In genomic region chr7:75077552-75077951, GRCh38 we compare ENCODE assay signal across 8 cellular contexts. TPM values are rescaled to one million over a fixed set of nuclear protein-coding genes. Genes with fewer than 3 reads are reported as not detected.
A peak's percentile ranks its signal among the peaks of the same experiment; 100 is the strongest.
DNase-seq lines count a peak whose midpoint lies in the region; TF ChIP-seq lines count a peak whose summit lies in the region.
"Not testable (repeated sequence)": the region's sequence is repeated elsewhere in the genome, so short reads cannot be mapped to it uniquely, and the experiment has no call there.

No MANE protein-coding gene starts in this region.

- H3K9me3 ChIP-seq in Loucy (ENCODE audit: insufficient read depth, low read depth, low read length); OCI-LY3 (ENCODE audit: insufficient read depth, low read length); cardiac muscle cell (ENCODE audit: low read depth): not testable (repeated sequence)

- H3K27ac ChIP-seq in OCI-LY3 (ENCODE audit: low read length); cardiac muscle cell: not testable (repeated sequence)

- intact Hi-C loops in activated CD4-positive, alpha-beta T cell treated with anti-CD3 and anti-CD28 coated beads, Interleukin-2, amount 10 ng/mL, durations not matched to agents 24 days and 14 days (cut with micrococcal nuclease), result not testable (repeated sequence)

- DNase-seq in COR-L47 (lab: John Stamatoyannopoulos, UW), result peak; percentile 33
- peak; percentile 88 for DNase-seq in activated CD4-positive, alpha-beta T cell treated with anti-CD3 and anti-CD28 coated beads, Interleukin-2, amount 10 ng/mL, durations not matched to agents 24 days and 14 days
- DNase-seq in amygdala (lab: John Stamatoyannopoulos, UW), result peak in 43 of 56 donors; percentile 1 to 91 (median 36)
- not testable (repeated sequence) for DNase-seq in cardiac muscle cell (ENCODE audit: low read depth in 1 of 2, low spot score in 1 of 2)
- DNase-seq in osteocyte (ENCODE audit: extremely low spot score, unreplicated experiment), result peak; percentile 88
- peak; percentile 58 for DNase-seq in stimulated activated CD8-positive, alpha-beta memory T cell treated with anti-CD3 and anti-CD28 coated beads, Interleukin-7, amount 100 ng/mL, for 24 hours (ENCODE audit: low read depth)

- H4K20me1 ChIP-seq in Loucy (ENCODE audit: insufficient read depth, low read length, poor library complexity, severe bottlenecking); OCI-LY3 (ENCODE audit: insufficient read depth, low read length): not testable (repeated sequence)

- H3K79me2 ChIP-seq in Loucy (ENCODE audit: insufficient read depth, low read length), result not testable (repeated sequence)
- peaks cover 13% of the 10 kb centered on the region for H3K79me2 ChIP-seq in OCI-LY3 (ENCODE audit: low read length)

- H3K9ac ChIP-seq in Loucy (ENCODE audit: low read depth, low read length, poor library complexity, severe bottlenecking); OCI-LY3 (ENCODE audit: low read length): not testable (repeated sequence)

- not testable (repeated sequence) for H3K9me3 Mint-ChIP-seq in activated CD4-positive, alpha-beta T cell treated with anti-CD3 and anti-CD28 coated beads, Interleukin-2, amount 10 ng/mL, durations not matched to agents 24 days and 14 days; osteocyte (ENCODE audit: unreplicated experiment)

- H3F3A ChIP-seq in Loucy (ENCODE audit: low read depth), result not testable (repeated sequence)

- not testable (repeated sequence) for H3K4me3 Mint-ChIP-seq in activated CD4-positive, alpha-beta T cell treated with anti-CD3 and anti-CD28 coated beads, Interleukin-2, amount 10 ng/mL, durations not matched to agents 24 days and 14 days; osteocyte (ENCODE audit: unreplicated experiment)

- H3K27me3 ChIP-seq in Loucy (ENCODE audit: insufficient read depth, low read length, poor library complexity, severe bottlenecking); OCI-LY3 (ENCODE audit: low read depth, low read length); cardiac muscle cell: not testable (repeated sequence)

- not testable (repeated sequence) for H3K36me3 ChIP-seq in Loucy (ENCODE audit: insufficient read depth, low read length); OCI-LY3 (replicated peaks; ENCODE audit: low read depth, low read length); cardiac muscle cell

- H3K4me2 ChIP-seq in Loucy (ENCODE audit: low read depth, low read length, poor library complexity, severe bottlenecking); OCI-LY3 (ENCODE audit: low read length): not testable (repeated sequence)

- not testable (repeated sequence) for H2AFZ ChIP-seq in Loucy (ENCODE audit: low read length); OCI-LY3 (ENCODE audit: low read depth, low read length)

- peak; percentile 39 for TF ChIP-seq CTCF in Loucy (conservative IDR thresholded peaks at IDR 0.05; ENCODE audit: low read length)
- TF ChIP-seq CTCF in OCI-LY3 (IDR thresholded peaks at IDR 0.05; ENCODE audit: low read depth, low read length), result peak; percentile 30; the same call in 1 of the 2 replicates
- TF ChIP-seq CTCF in cardiac muscle cell (IDR thresholded peaks at IDR 0.05; ENCODE audit: low read depth, low read length), result peak; percentile 33
- peak; percentile 60 for TF ChIP-seq CTCF in osteocyte (IDR thresholded peaks at IDR 0.05)

- not testable (repeated sequence) for H3K36me3 Mint-ChIP-seq in activated CD4-positive, alpha-beta T cell treated with anti-CD3 and anti-CD28 coated beads, Interleukin-2, amount 10 ng/mL, durations not matched to agents 24 days and 14 days (ENCODE audit: low read depth); osteocyte (ENCODE audit: unreplicated experiment)

- not testable (repeated sequence) for H3K4me1 Mint-ChIP-seq in activated CD4-positive, alpha-beta T cell treated with anti-CD3 and anti-CD28 coated beads, Interleukin-2, amount 10 ng/mL, durations not matched to agents 24 days and 14 days; osteocyte (ENCODE audit: unreplicated experiment)

- H3K27ac Mint-ChIP-seq in activated CD4-positive, alpha-beta T cell treated with anti-CD3 and anti-CD28 coated beads, Interleukin-2, amount 10 ng/mL, durations not matched to agents 24 days and 14 days; osteocyte (ENCODE audit: unreplicated experiment): not testable (repeated sequence)

- H3K4me3 ChIP-seq in Loucy (ENCODE audit: low read length, poor library complexity, severe bottlenecking); OCI-LY3 (ENCODE audit: low read length); cardiac muscle cell: not testable (repeated sequence)

- not testable (repeated sequence) for H3K4me1 ChIP-seq in Loucy (ENCODE audit: insufficient read depth, low read length, poor library complexity, severe bottlenecking); OCI-LY3 (ENCODE audit: low read length); cardiac muscle cell (ENCODE audit: low read depth)

- not testable (repeated sequence) for H3K9me2 ChIP-seq in Loucy (replicated peaks; ENCODE audit: low read depth, low read length)

- not testable (repeated sequence) for H3K27me3 Mint-ChIP-seq in activated CD4-positive, alpha-beta T cell treated with anti-CD3 and anti-CD28 coated beads, Interleukin-2, amount 10 ng/mL, durations not matched to agents 24 days and 14 days; osteocyte (ENCODE audit: unreplicated experiment)

RNA-seq across cellular contexts. Expression of gene RCC1L, which starts 4.0 kb away (rescaled TPM):
- 68.0 and 69.9 TPM in 2 replicates for total RNA-seq in activated CD4-positive, alpha-beta T cell treated with anti-CD3 and anti-CD28 coated beads, Interleukin-2, amount 10 ng/mL, durations not matched to agents 24 days and 14 days
- 49.5 and 63.3 TPM in 2 replicates for total RNA-seq in cardiac muscle cell
- 69.9 and 82.4 TPM in 2 replicates for polyA plus RNA-seq in cardiac muscle cell
- 38.4 and 38.7 TPM in 2 replicates for total RNA-seq in osteocyte

RNA-seq across cellular contexts. Expression of gene GTF2IRD2B, which starts 14.8 kb away (rescaled TPM):
- total RNA-seq in activated CD4-positive, alpha-beta T cell treated with anti-CD3 and anti-CD28 coated beads, Interleukin-2, amount 10 ng/mL, durations not matched to agents 24 days and 14 days, result 9.1 and 11.0 TPM in 2 replicates
- total RNA-seq in cardiac muscle cell (31.4 and 41.3 TPM in 2 replicates), osteocyte (34.6 and 44.2 TPM in 2 replicates)
- polyA plus RNA-seq in cardiac muscle cell, result 40.7 and 50.5 TPM in 2 replicates
